In the genomic region with DNA sequence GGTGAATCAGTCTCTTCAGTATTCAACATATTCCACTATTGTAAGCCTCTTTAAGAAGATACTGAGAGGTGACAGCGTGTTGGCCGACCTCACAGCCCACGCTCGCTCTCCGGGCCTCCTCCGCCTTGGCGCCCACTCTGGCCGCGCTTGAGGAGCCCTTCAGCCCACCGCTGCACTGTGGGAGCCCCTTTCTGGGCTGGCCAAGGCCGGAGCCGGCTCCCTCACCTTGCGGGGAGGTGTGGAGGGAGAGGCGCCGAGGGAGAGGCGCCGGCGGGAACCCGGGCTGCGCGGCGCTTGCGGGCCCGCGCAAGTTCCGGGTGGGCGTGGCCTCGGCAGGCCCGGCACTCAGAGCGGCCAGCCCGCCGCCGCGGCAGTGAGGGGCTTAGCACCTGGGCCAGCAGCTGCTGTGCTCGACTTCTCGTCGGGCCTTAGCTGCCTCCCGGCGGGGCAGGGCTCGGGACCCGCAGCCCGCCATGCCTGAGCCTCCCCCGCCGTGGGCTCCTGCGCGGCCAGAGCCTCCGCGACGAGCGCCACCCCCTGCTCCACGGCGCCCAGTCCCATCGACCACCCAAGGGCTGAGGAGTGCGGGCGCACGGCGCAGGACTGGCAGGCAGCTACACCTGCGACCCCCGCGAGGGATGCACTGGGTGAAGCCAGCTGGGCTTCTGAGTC, we compare ENCODE assay signal across 1 cellular context.
TF ChIP-seq lines count a peak whose summit lies in the region.
"Not testable (repeated sequence)": the region's sequence is repeated elsewhere in the genome, so short reads cannot be mapped to it uniquely, and the experiment has no call there.

No MANE protein-coding gene starts in this region.

TF ChIP-seq in K562, 482 proteins besides CTCF, POLR2A, EP300 and RAD21 (continued from another document and continues in another):
- TF ChIP-seq, protein P1, sequence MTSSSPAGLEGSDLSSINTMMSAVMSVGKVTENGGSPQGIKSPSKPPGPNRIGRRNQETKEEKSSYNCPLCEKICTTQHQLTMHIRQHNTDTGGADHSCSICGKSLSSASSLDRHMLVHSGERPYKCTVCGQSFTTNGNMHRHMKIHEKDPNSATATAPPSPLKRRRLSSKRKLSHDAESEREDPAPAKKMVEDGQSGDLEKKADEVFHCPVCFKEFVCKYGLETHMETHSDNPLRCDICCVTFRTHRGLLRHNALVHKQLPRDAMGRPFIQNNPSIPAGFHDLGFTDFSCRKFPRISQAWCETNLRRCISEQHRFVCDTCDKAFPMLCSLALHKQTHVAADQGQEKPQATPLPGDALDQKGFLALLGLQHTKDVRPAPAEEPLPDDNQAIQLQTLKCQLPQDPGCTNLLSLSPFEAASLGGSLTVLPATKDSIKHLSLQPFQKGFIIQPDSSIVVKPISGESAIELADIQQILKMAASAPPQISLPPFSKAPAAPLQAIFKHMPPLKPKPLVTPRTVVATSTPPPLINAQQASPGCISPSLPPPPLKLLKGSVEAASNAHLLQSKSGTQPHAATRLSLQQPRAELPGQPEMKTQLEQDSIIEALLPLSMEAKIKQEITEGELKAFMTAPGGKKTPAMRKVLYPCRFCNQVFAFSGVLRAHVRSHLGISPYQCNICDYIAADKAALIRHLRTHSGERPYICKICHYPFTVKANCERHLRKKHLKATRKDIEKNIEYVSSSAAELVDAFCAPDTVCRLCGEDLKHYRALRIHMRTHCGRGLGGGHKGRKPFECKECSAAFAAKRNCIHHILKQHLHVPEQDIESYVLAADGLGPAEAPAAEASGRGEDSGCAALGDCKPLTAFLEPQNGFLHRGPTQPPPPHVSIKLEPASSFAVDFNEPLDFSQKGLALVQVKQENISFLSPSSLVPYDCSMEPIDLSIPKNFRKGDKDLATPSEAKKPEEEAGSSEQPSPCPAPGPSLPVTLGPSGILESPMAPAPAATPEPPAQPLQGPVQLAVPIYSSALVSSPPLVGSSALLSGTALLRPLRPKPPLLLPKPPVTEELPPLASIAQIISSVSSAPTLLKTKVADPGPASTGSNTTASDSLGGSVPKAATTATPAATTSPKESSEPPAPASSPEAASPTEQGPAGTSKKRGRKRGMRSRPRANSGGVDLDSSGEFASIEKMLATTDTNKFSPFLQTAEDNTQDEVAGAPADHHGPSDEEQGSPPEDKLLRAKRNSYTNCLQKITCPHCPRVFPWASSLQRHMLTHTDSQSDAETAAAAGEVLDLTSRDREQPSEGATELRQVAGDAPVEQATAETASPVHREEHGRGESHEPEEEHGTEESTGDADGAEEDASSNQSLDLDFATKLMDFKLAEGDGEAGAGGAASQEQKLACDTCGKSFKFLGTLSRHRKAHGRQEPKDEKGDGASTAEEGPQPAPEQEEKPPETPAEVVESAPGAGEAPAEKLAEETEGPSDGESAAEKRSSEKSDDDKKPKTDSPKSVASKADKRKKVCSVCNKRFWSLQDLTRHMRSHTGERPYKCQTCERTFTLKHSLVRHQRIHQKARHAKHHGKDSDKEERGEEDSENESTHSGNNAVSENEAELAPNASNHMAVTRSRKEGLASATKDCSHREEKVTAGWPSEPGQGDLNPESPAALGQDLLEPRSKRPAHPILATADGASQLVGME (CRISPR knock-in tag; IDR thresholded peaks at IDR 0.05): 0 out of 2 replicates have a peak, but pooled peaks have one; percentile 75
- TF ChIP-seq, protein P2, sequence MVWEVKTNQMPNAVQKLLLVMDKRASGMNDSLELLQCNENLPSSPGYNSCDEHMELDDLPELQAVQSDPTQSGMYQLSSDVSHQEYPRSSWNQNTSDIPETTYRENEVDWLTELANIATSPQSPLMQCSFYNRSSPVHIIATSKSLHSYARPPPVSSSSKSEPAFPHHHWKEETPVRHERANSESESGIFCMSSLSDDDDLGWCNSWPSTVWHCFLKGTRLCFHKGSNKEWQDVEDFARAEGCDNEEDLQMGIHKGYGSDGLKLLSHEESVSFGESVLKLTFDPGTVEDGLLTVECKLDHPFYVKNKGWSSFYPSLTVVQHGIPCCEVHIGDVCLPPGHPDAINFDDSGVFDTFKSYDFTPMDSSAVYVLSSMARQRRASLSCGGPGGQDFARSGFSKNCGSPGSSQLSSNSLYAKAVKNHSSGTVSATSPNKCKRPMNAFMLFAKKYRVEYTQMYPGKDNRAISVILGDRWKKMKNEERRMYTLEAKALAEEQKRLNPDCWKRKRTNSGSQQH (CRISPR knock-in tag; IDR thresholded peaks at IDR 0.05): 0 out of 2 replicates have a peak, but pooled peaks have one; percentile 15
- TF ChIP-seq NR1H2 (CRISPR knock-in tag; IDR thresholded peaks at IDR 0.05) (peak; percentile 42; the same call in 1 of the 2 replicates), GATA2 (CRISPR knock-in tag; IDR thresholded peaks at IDR 0.05) (0 out of 2 replicates have a peak, but pooled peaks have one; percentile 23), TAF1 (IDR thresholded peaks at IDR 0.05; ENCODE audit: control insufficient read depth, extremely low read depth, insufficient read depth, low read length, severe bottlenecking) (peak; percentile 88), SP1 (CRISPR knock-in tag; IDR thresholded peaks at IDR 0.05) (peak; percentile 63; the same call in 1 of the 2 replicates), ZNF175 (CRISPR knock-in tag; IDR thresholded peaks at IDR 0.05; ENCODE audit: low read depth) (0 out of 2 replicates have a peak, but pooled peaks have one; percentile 43), ELF2 (CRISPR knock-in tag; IDR thresholded peaks at IDR 0.05) (peak; percentile 87), RBFOX2 (IDR thresholded peaks at IDR 0.05; ENCODE audit: low read depth, low read length) (peak; percentile 93), CBX1 (IDR thresholded peaks at IDR 0.05; ENCODE audit: low read depth) (peak; percentile 95; the same call in 1 of the 2 replicates), KLF1 (tag; IDR thresholded peaks at IDR 0.05) (peak; percentile 70; the same call in 1 of the 2 replicates), HNRNPK (IDR thresholded peaks at IDR 0.05; ENCODE audit: low read depth, low read length, poor library complexity, severe bottlenecking) (peak; percentile 11), RNF2 (IDR thresholded peaks at IDR 0.05) (0 out of 2 replicates have a peak, but pooled peaks have one; percentile 31), RBBP5 (IDR thresholded peaks at IDR 0.05; ENCODE audit: borderline replicate concordance, insufficient read depth, low read length, poor library complexity, severe bottlenecking) (peak; percentile 92), KDM5B (IDR thresholded peaks at IDR 0.05; ENCODE audit: insufficient replicate concordance, low read depth, low read length) (peak; percentile 92), ESRRA (IDR thresholded peaks at IDR 0.05; ENCODE audit: borderline replicate concordance, low read depth) (peak; percentile 64), YY1 (IDR thresholded peaks at IDR 0.05; ENCODE audit: borderline replicate concordance in 1 of 3, control insufficient read depth in 1 of 3, extremely low read depth in 1 of 3, insufficient read depth in 3 of 3, insufficient read length in 1 of 3, insufficient replicate concordance in 2 of 3, low read depth in 1 of 3, low read length in 2 of 3) (peak in 2 of 3 experiments; percentile 52 to 57), NR3C1 (CRISPR knock-in tag; IDR thresholded peaks at IDR 0.05) (peak; percentile 65; the same call in 1 of the 2 replicates), FIP1L1 (IDR thresholded peaks at IDR 0.05; ENCODE audit: low read depth, low read length, poor library complexity, severe bottlenecking) (peak; percentile 87), CREB1 (IDR thresholded peaks at IDR 0.05) (peak; percentile 76)
- TF ChIP-seq, protein P3, sequence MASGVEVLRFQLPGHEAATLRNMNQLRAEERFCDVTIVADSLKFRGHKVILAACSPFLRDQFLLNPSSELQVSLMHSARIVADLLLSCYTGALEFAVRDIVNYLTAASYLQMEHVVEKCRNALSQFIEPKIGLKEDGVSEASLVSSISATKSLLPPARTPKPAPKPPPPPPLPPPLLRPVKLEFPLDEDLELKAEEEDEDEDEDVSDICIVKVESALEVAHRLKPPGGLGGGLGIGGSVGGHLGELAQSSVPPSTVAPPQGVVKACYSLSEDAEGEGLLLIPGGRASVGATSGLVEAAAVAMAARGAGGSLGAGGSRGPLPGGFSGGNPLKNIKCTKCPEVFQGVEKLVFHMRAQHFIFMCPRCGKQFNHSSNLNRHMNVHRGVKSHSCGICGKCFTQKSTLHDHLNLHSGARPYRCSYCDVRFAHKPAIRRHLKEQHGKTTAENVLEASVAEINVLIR (CRISPR knock-in tag; IDR thresholded peaks at IDR 0.05): peak; percentile 44; the same call in 1 of the 2 replicates
- TF ChIP-seq, protein P4, sequence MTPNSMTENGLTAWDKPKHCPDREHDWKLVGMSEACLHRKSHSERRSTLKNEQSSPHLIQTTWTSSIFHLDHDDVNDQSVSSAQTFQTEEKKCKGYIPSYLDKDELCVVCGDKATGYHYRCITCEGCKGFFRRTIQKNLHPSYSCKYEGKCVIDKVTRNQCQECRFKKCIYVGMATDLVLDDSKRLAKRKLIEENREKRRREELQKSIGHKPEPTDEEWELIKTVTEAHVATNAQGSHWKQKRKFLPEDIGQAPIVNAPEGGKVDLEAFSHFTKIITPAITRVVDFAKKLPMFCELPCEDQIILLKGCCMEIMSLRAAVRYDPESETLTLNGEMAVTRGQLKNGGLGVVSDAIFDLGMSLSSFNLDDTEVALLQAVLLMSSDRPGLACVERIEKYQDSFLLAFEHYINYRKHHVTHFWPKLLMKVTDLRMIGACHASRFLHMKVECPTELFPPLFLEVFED (CRISPR knock-in tag; conservative IDR thresholded peaks at IDR 0.05): 0 out of 2 replicates have a peak, but pooled peaks have one; percentile 56
- TF ChIP-seq, protein P5, sequence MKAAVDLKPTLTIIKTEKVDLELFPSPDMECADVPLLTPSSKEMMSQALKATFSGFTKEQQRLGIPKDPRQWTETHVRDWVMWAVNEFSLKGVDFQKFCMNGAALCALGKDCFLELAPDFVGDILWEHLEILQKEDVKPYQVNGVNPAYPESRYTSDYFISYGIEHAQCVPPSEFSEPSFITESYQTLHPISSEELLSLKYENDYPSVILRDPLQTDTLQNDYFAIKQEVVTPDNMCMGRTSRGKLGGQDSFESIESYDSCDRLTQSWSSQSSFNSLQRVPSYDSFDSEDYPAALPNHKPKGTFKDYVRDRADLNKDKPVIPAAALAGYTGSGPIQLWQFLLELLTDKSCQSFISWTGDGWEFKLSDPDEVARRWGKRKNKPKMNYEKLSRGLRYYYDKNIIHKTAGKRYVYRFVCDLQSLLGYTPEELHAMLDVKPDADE (conservative IDR thresholded peaks at IDR 0.05; ENCODE audit: control insufficient read depth, low read depth, low read length): peak; percentile 69; the same call in 1 of the 2 replicates
- TF ChIP-seq, protein P6, sequence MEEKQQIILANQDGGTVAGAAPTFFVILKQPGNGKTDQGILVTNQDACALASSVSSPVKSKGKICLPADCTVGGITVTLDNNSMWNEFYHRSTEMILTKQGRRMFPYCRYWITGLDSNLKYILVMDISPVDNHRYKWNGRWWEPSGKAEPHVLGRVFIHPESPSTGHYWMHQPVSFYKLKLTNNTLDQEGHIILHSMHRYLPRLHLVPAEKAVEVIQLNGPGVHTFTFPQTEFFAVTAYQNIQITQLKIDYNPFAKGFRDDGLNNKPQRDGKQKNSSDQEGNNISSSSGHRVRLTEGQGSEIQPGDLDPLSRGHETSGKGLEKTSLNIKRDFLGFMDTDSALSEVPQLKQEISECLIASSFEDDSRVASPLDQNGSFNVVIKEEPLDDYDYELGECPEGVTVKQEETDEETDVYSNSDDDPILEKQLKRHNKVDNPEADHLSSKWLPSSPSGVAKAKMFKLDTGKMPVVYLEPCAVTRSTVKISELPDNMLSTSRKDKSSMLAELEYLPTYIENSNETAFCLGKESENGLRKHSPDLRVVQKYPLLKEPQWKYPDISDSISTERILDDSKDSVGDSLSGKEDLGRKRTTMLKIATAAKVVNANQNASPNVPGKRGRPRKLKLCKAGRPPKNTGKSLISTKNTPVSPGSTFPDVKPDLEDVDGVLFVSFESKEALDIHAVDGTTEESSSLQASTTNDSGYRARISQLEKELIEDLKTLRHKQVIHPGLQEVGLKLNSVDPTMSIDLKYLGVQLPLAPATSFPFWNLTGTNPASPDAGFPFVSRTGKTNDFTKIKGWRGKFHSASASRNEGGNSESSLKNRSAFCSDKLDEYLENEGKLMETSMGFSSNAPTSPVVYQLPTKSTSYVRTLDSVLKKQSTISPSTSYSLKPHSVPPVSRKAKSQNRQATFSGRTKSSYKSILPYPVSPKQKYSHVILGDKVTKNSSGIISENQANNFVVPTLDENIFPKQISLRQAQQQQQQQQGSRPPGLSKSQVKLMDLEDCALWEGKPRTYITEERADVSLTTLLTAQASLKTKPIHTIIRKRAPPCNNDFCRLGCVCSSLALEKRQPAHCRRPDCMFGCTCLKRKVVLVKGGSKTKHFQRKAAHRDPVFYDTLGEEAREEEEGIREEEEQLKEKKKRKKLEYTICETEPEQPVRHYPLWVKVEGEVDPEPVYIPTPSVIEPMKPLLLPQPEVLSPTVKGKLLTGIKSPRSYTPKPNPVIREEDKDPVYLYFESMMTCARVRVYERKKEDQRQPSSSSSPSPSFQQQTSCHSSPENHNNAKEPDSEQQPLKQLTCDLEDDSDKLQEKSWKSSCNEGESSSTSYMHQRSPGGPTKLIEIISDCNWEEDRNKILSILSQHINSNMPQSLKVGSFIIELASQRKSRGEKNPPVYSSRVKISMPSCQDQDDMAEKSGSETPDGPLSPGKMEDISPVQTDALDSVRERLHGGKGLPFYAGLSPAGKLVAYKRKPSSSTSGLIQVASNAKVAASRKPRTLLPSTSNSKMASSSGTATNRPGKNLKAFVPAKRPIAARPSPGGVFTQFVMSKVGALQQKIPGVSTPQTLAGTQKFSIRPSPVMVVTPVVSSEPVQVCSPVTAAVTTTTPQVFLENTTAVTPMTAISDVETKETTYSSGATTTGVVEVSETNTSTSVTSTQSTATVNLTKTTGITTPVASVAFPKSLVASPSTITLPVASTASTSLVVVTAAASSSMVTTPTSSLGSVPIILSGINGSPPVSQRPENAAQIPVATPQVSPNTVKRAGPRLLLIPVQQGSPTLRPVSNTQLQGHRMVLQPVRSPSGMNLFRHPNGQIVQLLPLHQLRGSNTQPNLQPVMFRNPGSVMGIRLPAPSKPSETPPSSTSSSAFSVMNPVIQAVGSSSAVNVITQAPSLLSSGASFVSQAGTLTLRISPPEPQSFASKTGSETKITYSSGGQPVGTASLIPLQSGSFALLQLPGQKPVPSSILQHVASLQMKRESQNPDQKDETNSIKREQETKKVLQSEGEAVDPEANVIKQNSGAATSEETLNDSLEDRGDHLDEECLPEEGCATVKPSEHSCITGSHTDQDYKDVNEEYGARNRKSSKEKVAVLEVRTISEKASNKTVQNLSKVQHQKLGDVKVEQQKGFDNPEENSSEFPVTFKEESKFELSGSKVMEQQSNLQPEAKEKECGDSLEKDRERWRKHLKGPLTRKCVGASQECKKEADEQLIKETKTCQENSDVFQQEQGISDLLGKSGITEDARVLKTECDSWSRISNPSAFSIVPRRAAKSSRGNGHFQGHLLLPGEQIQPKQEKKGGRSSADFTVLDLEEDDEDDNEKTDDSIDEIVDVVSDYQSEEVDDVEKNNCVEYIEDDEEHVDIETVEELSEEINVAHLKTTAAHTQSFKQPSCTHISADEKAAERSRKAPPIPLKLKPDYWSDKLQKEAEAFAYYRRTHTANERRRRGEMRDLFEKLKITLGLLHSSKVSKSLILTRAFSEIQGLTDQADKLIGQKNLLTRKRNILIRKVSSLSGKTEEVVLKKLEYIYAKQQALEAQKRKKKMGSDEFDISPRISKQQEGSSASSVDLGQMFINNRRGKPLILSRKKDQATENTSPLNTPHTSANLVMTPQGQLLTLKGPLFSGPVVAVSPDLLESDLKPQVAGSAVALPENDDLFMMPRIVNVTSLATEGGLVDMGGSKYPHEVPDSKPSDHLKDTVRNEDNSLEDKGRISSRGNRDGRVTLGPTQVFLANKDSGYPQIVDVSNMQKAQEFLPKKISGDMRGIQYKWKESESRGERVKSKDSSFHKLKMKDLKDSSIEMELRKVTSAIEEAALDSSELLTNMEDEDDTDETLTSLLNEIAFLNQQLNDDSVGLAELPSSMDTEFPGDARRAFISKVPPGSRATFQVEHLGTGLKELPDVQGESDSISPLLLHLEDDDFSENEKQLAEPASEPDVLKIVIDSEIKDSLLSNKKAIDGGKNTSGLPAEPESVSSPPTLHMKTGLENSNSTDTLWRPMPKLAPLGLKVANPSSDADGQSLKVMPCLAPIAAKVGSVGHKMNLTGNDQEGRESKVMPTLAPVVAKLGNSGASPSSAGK (IDR thresholded peaks at IDR 0.05): peak; percentile 64; the same call in 1 of the 2 replicates
- TF ChIP-seq CREB1 (CRISPR knock-in tag; IDR thresholded peaks at IDR 0.05): not testable (repeated sequence)
